1 cellular context compared by ENCODE assay signal in the genomic region with DNA sequence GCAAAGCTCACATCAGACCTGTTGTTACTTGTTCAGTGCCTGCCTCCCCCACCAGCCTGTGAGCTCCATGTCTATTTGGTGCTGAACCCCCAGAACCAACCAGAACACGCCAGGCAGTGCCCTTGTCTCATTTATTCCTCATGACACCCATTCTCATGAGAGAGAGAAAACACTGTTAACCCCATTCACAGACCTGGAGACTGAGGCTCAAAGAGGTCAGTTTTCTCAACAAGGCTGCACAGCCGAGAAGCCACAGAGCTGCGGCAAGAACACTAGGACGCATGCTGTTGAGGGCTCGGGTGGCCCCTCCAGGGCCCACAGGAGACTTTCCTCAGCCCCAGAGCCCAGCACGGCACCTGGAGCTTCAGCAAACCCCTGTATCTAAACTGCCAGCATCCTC.
TF ChIP-seq lines count a peak whose summit lies in the region.

No MANE protein-coding gene starts in this region.

TF ChIP-seq in GM12878, 131 proteins besides CTCF, POLR2A, EP300 and RAD21 (continued from another document):
- TF ChIP-seq NKRF (conservative IDR thresholded peaks at IDR 0.05): 0 out of 2 replicates have a peak, but pooled peaks have one; percentile 26
